Comparison of ENCODE assay signal across 26 cellular contexts in the genomic region with DNA sequence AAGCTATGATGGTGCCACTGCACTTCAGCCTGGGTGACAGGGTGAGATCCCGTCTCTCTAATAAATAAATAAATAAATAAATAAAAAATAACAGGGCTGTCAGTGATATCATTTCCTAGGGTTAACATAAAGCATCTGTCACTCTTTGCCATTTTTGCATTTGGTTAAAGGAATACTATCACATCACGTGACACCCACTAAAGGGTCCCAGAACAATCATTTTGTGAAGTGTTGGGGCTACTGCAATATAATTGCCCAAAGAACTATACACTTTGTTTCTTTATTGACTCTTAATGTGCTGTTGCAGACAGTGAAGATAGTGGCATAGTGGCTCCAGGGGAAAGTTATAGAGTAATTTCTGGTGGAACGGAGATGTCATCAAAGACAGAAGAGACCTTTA.
"Had no signal": no experiment of that assay in that cellular context is flagged by ENCODE, and none has a peak within 500 bp of the region (broad histone marks: within the 10 kb centered on the region; RNA-seq: fewer than 3 reads in every experiment).

No MANE protein-coding gene starts in this region.

- H3K4me1 ChIP-seq: colonic mucosa, esophagus squamous epithelium, gastrocnemius medialis, heart right ventricle, left lung, lower lobe of right lung had no signal

- FAIRE-seq: endometrium, islet of Langerhans, keratinocyte had no signal

- H3K27me3 ChIP-seq: colonic mucosa, esophagus squamous epithelium, gastrocnemius medialis, heart right ventricle, left lung had no signal

- H3K36me3 ChIP-seq: colonic mucosa, esophagus squamous epithelium, gastrocnemius medialis, heart right ventricle, left lung, lower lobe of right lung had no signal

- H3K4me3 ChIP-seq: colonic mucosa, esophagus squamous epithelium, gastrocnemius medialis, heart right ventricle, left lung, lower lobe of right lung, mucosa of descending colon had no signal

- DNase-seq: colonic mucosa; cortex of kidney; effector CD8-positive, alpha-beta T cell; effector memory CD8-positive, alpha-beta T cell; endodermal cell; erythroblast; esophagus squamous epithelium; foreskin fibroblast; foreskin melanocyte; gastrocnemius medialis; glutamatergic neuron; head of caudate nucleus; heart right ventricle; hippocampal formation; left cardiac atrium; left lung; left ventricle myocardium superior; lower lobe of right lung; mesenchymal stem cell; mucosa of descending colon; naive B cell had no signal

- ATAC-seq: effector memory CD8-positive, alpha-beta T cell; esophagus mucosa; gastrocnemius medialis; heart right ventricle; left lung; left ventricle myocardium superior; lower lobe of right lung; mucosa of descending colon had no signal

- H3K27ac ChIP-seq: colonic mucosa, epithelial cell of prostate, esophagus squamous epithelium, gastrocnemius medialis, heart right ventricle, left lung, lower lobe of right lung had no signal

- H3K9me3 ChIP-seq: colonic mucosa, esophagus squamous epithelium, gastrocnemius medialis, heart right ventricle, left lung, lower lobe of right lung, mucosa of descending colon had no signal
